In the genomic region with DNA sequence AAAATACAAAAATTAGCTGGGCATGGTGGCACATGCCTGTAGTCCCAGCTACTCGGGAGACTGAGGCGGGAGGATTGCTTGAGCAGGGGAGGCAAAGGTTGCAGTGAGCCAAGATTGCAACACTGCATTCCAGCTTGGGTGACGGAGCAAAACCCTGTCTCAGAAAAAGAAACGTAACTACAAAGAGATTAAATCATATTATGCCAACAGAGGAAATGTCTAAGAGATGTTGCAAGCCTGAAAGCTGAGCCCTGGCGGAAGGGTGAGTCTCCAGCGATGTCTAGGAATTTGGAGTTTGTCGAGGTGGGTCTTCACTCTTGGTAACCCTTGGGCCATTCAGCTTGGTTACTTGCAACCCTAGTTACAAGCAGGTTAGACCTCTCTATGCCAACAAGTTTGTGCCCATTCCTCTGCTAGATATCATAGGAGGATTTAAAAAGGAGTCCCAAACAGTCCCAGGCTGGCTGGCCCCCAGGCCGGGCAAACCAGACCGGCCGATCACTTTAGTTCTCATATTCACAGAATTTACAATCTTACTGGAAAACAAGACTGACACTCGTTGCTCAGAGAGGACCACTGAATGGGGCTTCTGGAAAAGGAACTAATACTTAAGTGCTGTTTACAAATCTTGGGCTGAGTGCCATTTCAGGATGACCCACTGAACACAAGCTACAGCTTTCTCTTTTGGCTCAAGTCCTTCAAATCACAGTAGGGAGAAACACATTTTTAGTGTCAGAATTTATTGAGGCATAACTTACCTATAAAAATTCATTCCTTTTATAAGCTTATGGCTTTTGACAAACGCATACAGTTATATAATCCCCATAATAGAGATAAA, we compare ENCODE assay signal across 10 cellular contexts. TPM values are rescaled to one million over a fixed set of nuclear protein-coding genes. Genes with fewer than 3 reads are reported as not detected.
DNase-seq lines count a peak whose midpoint lies in the region; ATAC-seq, FAIRE-seq and TF ChIP-seq lines count a peak whose summit lies in the region.
"Had no signal": no experiment of that assay in that cellular context is flagged by ENCODE, and none has a peak within 500 bp of the region (broad histone marks: within the 10 kb centered on the region; RNA-seq: fewer than 3 reads in every experiment).

No MANE protein-coding gene starts in this region.

- no peaks in the 10 kb centered on the region for H3K9me3 ChIP-seq in left lung

- DNase-seq in AG09309 (ENCODE audit: low read depth) (peak; percentile 44), HTR-8/SVneo (ENCODE audit: insufficient read length, low spot score) (peak; percentile 87), astrocyte of the spinal cord (ENCODE audit: low read depth, low spot score) (peak; percentile 22), left lung (no peak), DMS153 (lab: John Stamatoyannopoulos, UW) (no peak), NCI-H526 (lab: John Stamatoyannopoulos, UW) (no peak), midbrain (lab: John Stamatoyannopoulos, UW) (no peak)
- no peak for DNase-seq in effector CD8-positive, alpha-beta T cell (lab: John Stamatoyannopoulos, UW)
- DNase-seq: activated gamma-delta T cell treated with Interleukin-2 at 50 U/mL for 16 hours had no signal

- peak; percentile 65 for FAIRE-seq in HTR-8/SVneo (lab: Jason Lieb, UNC)
- FAIRE-seq: islet of Langerhans had no signal

- H3K4me3 ChIP-seq in AG09309 (ENCODE audit: control insufficient read depth, low read depth, low read length) (no peak overlapping the region), astrocyte of the spinal cord (ENCODE audit: low read depth, low read length) (no peak overlapping the region), left lung (no peak overlapping the region)

- in situ Hi-C loops in astrocyte of the spinal cord (cut with HindIII; ENCODE audit: low sequenced_read_pairs) = no loop called here

- peak; percentile 40 for ATAC-seq in left lung

- TF ChIP-seq CTCF in AG09309 (IDR thresholded peaks at IDR 0.05; ENCODE audit: control insufficient read depth, insufficient read depth, low read depth, low read length, missing control alignments) (no peak), astrocyte of the spinal cord (IDR thresholded peaks at IDR 0.05; ENCODE audit: low read depth, low read length) (no peak), left lung (IDR thresholded peaks at IDR 0.05) (no peak)

- no peaks in the 10 kb centered on the region for H3K36me3 ChIP-seq in left lung

- H3K27me3 ChIP-seq in left lung = no peaks in the 10 kb centered on the region

- no peak overlapping the region for H3K27ac ChIP-seq in left lung

- intact Hi-C loops in left lung (cut with DNase I) = no loop called here

- peaks cover 0 to 8% of the 10 kb centered on the region in 2 donors for H3K4me1 ChIP-seq in left lung

RNA-seq across cellular contexts. Expression of gene SLC30A1, which starts 27.1 kb away (rescaled TPM):
- total RNA-seq in left lung = 10 to 100 TPM; 22.2 to 37.7 TPM

RNA-seq across cellular contexts. Expression of gene RD3, which starts 59.9 kb away (rescaled TPM):
- not detected for total RNA-seq in left lung

Comparison
In these comparisons a context has a peak if more than half of its experiments do, and no peak if none do; other contexts are left out.
1. DNase-seq: peak in AG09309 (single experiment), HTR-8/SVneo (single experiment) and astrocyte of the spinal cord (single experiment); none in left lung (0 of 2), DMS153 (single experiment), NCI-H526 (0 of 2), midbrain (single experiment) and effector CD8-positive, alpha-beta T cell (single experiment).